Comparison of ENCODE assay signal across 20 cellular contexts in genomic region chr19:20926796-20927195, GRCh38. TPM values are rescaled to one million over a fixed set of nuclear protein-coding genes. Genes with fewer than 3 reads are reported as not detected.
DNase-seq lines count a peak whose midpoint lies in the region; ATAC-seq and TF ChIP-seq lines count a peak whose summit lies in the region.
"Had no signal": no experiment of that assay in that cellular context is flagged by ENCODE, and none has a peak within 500 bp of the region (broad histone marks: within the 10 kb centered on the region; RNA-seq: fewer than 3 reads in every experiment).

No MANE protein-coding gene starts in this region.

- no peaks in the 10 kb centered on the region for H3K36me3 ChIP-seq in Loucy (ENCODE audit: insufficient read depth, low read length)
- peaks cover under 1% of the 10 kb centered on the region for H3K36me3 ChIP-seq in osteoblast (ENCODE audit: insufficient read depth, low read length)
- H3K36me3 ChIP-seq in uterus, result no peaks in the 10 kb centered on the region

- H3K9me2 ChIP-seq in Loucy (replicated peaks; ENCODE audit: low read depth, low read length), result no peaks in the 10 kb centered on the region

- no peak for TF ChIP-seq POLR2A in uterus (IDR thresholded peaks at IDR 0.05)

- H3F3A ChIP-seq in Loucy (ENCODE audit: low read depth), result no peaks in the 10 kb centered on the region

- H3K4me1 Mint-ChIP-seq in activated T-cell treated with anti-CD3 and anti-CD28 coated beads, Interleukin-2, amount 50 U/mL, for 72 hours (ENCODE audit: low read depth), result peaks cover 19% of the 10 kb centered on the region
- peaks cover 6% of the 10 kb centered on the region for H3K4me1 Mint-ChIP-seq in endothelial cell (ENCODE audit: unreplicated experiment)

- H3K9me3 ChIP-seq in Loucy (ENCODE audit: insufficient read depth, low read depth, low read length) (no peaks in the 10 kb centered on the region), osteoblast (ENCODE audit: low read depth, low read length) (no peaks in the 10 kb centered on the region), uterus (no peaks in the 10 kb centered on the region)

- H3K4me2 ChIP-seq in Loucy (ENCODE audit: low read depth, low read length, poor library complexity, severe bottlenecking) (peak overlapping the region; percentile 92), osteoblast (ENCODE audit: insufficient read depth, low read length) (no peak overlapping the region)
- H3K4me2 ChIP-seq: GM23338 had no signal

- H3K9me3 Mint-ChIP-seq in activated T-cell treated with anti-CD3 and anti-CD28 coated beads, Interleukin-2, amount 50 U/mL, for 72 hours, result peaks cover 0 to 1% of the 10 kb centered on the region in 2 donors
- H3K9me3 Mint-ChIP-seq in endothelial cell (ENCODE audit: unreplicated experiment), result no peaks in the 10 kb centered on the region

- no peaks in the 10 kb centered on the region for H3K27me3 Mint-ChIP-seq in activated T-cell treated with anti-CD3 and anti-CD28 coated beads, Interleukin-2, amount 50 U/mL, for 72 hours (ENCODE audit: low read depth)
- H3K27me3 Mint-ChIP-seq in endothelial cell (ENCODE audit: unreplicated experiment), result no peaks in the 10 kb centered on the region

- ATAC-seq in activated T-cell treated with anti-CD3 and anti-CD28 coated beads, Interleukin-2, amount 50 U/mL, for 72 hours (replicated peaks in 1 of 2), result no peak
- ATAC-seq: GM23338, K562, PC-3 had no signal

- H3K79me2 ChIP-seq in Loucy (ENCODE audit: insufficient read depth, low read length) (peaks cover 59% of the 10 kb centered on the region), osteoblast (ENCODE audit: insufficient read depth, low read length) (peaks cover 48% of the 10 kb centered on the region)

- H3K36me3 Mint-ChIP-seq in activated T-cell treated with anti-CD3 and anti-CD28 coated beads, Interleukin-2, amount 50 U/mL, for 72 hours (ENCODE audit: insufficient read depth in 2 of 2), result peaks cover 9 to 23% of the 10 kb centered on the region in 2 donors
- H3K36me3 Mint-ChIP-seq in endothelial cell (ENCODE audit: low read depth, unreplicated experiment), result peaks cover 7% of the 10 kb centered on the region

- H3K27me3 ChIP-seq in Loucy (ENCODE audit: insufficient read depth, low read length, poor library complexity, severe bottlenecking) (no peaks in the 10 kb centered on the region), osteoblast (ENCODE audit: insufficient read depth, low read length) (no peaks in the 10 kb centered on the region), uterus (no peaks in the 10 kb centered on the region)

- H3K9ac ChIP-seq in Loucy (ENCODE audit: low read depth, low read length, poor library complexity, severe bottlenecking), result no peak overlapping the region

- no peak overlapping the region for H3K4me3 Mint-ChIP-seq in activated T-cell treated with anti-CD3 and anti-CD28 coated beads, Interleukin-2, amount 50 U/mL, for 72 hours
- H3K4me3 Mint-ChIP-seq in endothelial cell (ENCODE audit: unreplicated experiment), result no peak overlapping the region
- H3K4me3 Mint-ChIP-seq: GM23338 had no signal

- H4K20me1 ChIP-seq in Loucy (ENCODE audit: insufficient read depth, low read length, poor library complexity, severe bottlenecking) (peaks cover 14% of the 10 kb centered on the region), osteoblast (ENCODE audit: insufficient read depth, low read length) (no peaks in the 10 kb centered on the region)

- TF ChIP-seq CTCF in Loucy (conservative IDR thresholded peaks at IDR 0.05; ENCODE audit: low read length) (no peak), choroid plexus epithelial cell (conservative IDR thresholded peaks at IDR 0.05; ENCODE audit: low read depth, low read length) (no peak), osteoblast (IDR thresholded peaks at IDR 0.05; ENCODE audit: extremely low read depth, low read depth, low read length) (no peak), uterus (IDR thresholded peaks at IDR 0.05) (no peak), endothelial cell (IDR thresholded peaks at IDR 0.05; ENCODE audit: unreplicated experiment) (no peak)

- H3K4me3 ChIP-seq in Loucy (ENCODE audit: low read length, poor library complexity, severe bottlenecking) (peak overlapping the region; percentile 5), choroid plexus epithelial cell (ENCODE audit: low read depth, low read length) (no peak overlapping the region), osteoblast (ENCODE audit: insufficient read depth, low read length) (no peak overlapping the region), uterus (no peak overlapping the region)
- H3K4me3 ChIP-seq: GM23338, K562 had no signal

- H2AFZ ChIP-seq in Loucy (ENCODE audit: low read length) (no peak overlapping the region), osteoblast (ENCODE audit: low read length) (peak overlapping the region; percentile 68)
- H2AFZ ChIP-seq: GM23338 had no signal

- peak overlapping the region; percentile 96 for H3K27ac ChIP-seq in osteoblast (ENCODE audit: low read depth, low read length)
- no peak overlapping the region for H3K27ac ChIP-seq in uterus
- H3K27ac ChIP-seq: HL-60 had no signal

- H3K4me1 ChIP-seq in Loucy (ENCODE audit: insufficient read depth, low read length, poor library complexity, severe bottlenecking) (peaks cover 26% of the 10 kb centered on the region), osteoblast (ENCODE audit: insufficient read depth, low read length) (peaks cover 28% of the 10 kb centered on the region), uterus (no peaks in the 10 kb centered on the region)

- DNase-seq in EH (ENCODE audit: low read depth), result peak; percentile 4
- DNase-seq in choroid plexus epithelial cell (ENCODE audit: low read depth), result peak; percentile 7
- no peak for DNase-seq in osteoblast (ENCODE audit: insufficient read length, low spot score, missing footprints)
- no peak for DNase-seq in uterus
- DNase-seq in activated T-cell treated with anti-CD3 and anti-CD28 coated beads, Interleukin-2, amount 50 U/mL, for 72 hours, result no peak
- DNase-seq in endothelial cell (ENCODE audit: low spot score), result no peak
- no peak for DNase-seq in cerebellar nuclear complex (lab: John Stamatoyannopoulos, UW)
- DNase-seq: AML-193, Calu3, GDM1, NCI-H1048, NCI-H1694, NCI-H2107, NCI-H226, NCI-H526 treated with DMSO at 0.1 percent for 48 hours, PC-3 had no signal

- intact Hi-C loops in uterus (cut with DNase I; ENCODE audit: low total_unique reads), result no loop called here

- no peak overlapping the region for H3K27ac Mint-ChIP-seq in activated T-cell treated with anti-CD3 and anti-CD28 coated beads, Interleukin-2, amount 50 U/mL, for 72 hours
- H3K27ac Mint-ChIP-seq in endothelial cell (ENCODE audit: unreplicated experiment), result no peak overlapping the region
- H3K27ac Mint-ChIP-seq: GM23338 had no signal

RNA-seq across cellular contexts. Expression of gene ZNF85, which starts 3.7 kb away (rescaled TPM):
- total RNA-seq in osteoblast (9.8 and 10.9 TPM in 2 replicates), uterus (100 to 1,000 TPM in 1 of 4 donors, 10 to 100 TPM in 1, 1 to 10 TPM in 2; 3.8 to 309 (median 15.2) TPM), endothelial cell (ENCODE audit: unreplicated experiment) (19.8 TPM)
- total RNA-seq in activated T-cell treated with anti-CD3 and anti-CD28 coated beads, Interleukin-2, amount 50 U/mL, for 72 hours, result 10 to 100 TPM; 23.8 to 25.0 TPM

Comparison
In these comparisons a context has a peak if more than half of its experiments do, and no peak if none do; other contexts are left out.
1. DNase-seq: peak in EH (single experiment) and choroid plexus epithelial cell (single experiment); none in osteoblast (single experiment), uterus (0 of 2), activated T-cell treated with anti-CD3 and anti-CD28 coated beads, Interleukin-2, amount 50 U/mL, for 72 hours (0 of 2), endothelial cell (single experiment) and cerebellar nuclear complex (0 of 2).